ENCODE assay signal across 8 cellular contexts in genomic region chr3:126752303-126753190, GRCh38. TPM values are rescaled to one million over a fixed set of nuclear protein-coding genes. Genes with fewer than 3 reads are reported as not detected.
DNase-seq lines count a peak whose midpoint lies in the region; ATAC-seq and TF ChIP-seq lines count a peak whose summit lies in the region.

No MANE protein-coding gene starts in this region.

- no peak overlapping the region for H3K27ac Mint-ChIP-seq in activated CD8-positive, alpha-beta T cell treated with anti-CD3 and anti-CD28 coated beads for 36 hours
- peak overlapping the region; percentile 77 for H3K27ac Mint-ChIP-seq in mesothelial cell of epicardium

- H3K9me3 Mint-ChIP-seq in activated CD8-positive, alpha-beta T cell treated with anti-CD3 and anti-CD28 coated beads for 36 hours, result no peaks in the 10 kb centered on the region
- no peaks in the 10 kb centered on the region for H3K9me3 Mint-ChIP-seq in mesothelial cell of epicardium

- DNase-seq in GM04503 (ENCODE audit: low read depth) (peak; percentile 8), NCI-H524 (lab: John Stamatoyannopoulos, UW) (peak; percentile 71 to 87), epidermal melanocyte (ENCODE audit: insufficient read length, low spot score) (peak; percentile 58), mesothelial cell of epicardium (ENCODE audit: low spot score in 2 of 2, unreplicated experiment in 2 of 2) (peak; percentile 60 to 83), T-helper 9 cell (no peak)
- DNase-seq in activated CD8-positive, alpha-beta T cell treated with anti-CD3 and anti-CD28 coated beads for 36 hours, result peak; percentile 74
- DNase-seq in stimulated activated CD8-positive, alpha-beta memory T cell treated with anti-CD3 and anti-CD28 coated beads, Interleukin-7, amount 100 ng/mL, for 48 hours (ENCODE audit: extremely low read depth in 1 of 2, low read depth in 1 of 2), result peak; percentile 4 to 28

- peak; percentile 65 for TF ChIP-seq CTCF in activated CD8-positive, alpha-beta T cell treated with anti-CD3 and anti-CD28 coated beads for 36 hours (IDR thresholded peaks at IDR 0.05)
- peak; percentile 77 for TF ChIP-seq CTCF in mesothelial cell of epicardium (IDR thresholded peaks at IDR 0.05; ENCODE audit: unreplicated experiment)

- POLR2A ChIA-PET in activated CD8-positive, alpha-beta T cell treated with anti-CD3 and anti-CD28 coated beads for 36 hours (lab: Charles Lee), result no interaction called here

- H3K27me3 Mint-ChIP-seq in activated CD8-positive, alpha-beta T cell treated with anti-CD3 and anti-CD28 coated beads for 36 hours, result no peaks in the 10 kb centered on the region
- no peaks in the 10 kb centered on the region for H3K27me3 Mint-ChIP-seq in mesothelial cell of epicardium (ENCODE audit: low read depth)

- intact Hi-C loops in activated CD8-positive, alpha-beta T cell treated with anti-CD3 and anti-CD28 coated beads for 36 hours (cut with micrococcal nuclease), result no loop called here

- CTCF ChIA-PET in activated CD8-positive, alpha-beta T cell treated with anti-CD3 and anti-CD28 coated beads for 36 hours (lab: Charles Lee), result interaction anchor here (0.6 to 2.2 kb wide), 15 partner anchors 9 to 795 kb away, joined by 3 to 7 read pairs (median 3); no protein-coding TSS in a partner anchor

- ATAC-seq in HG03066 (IDR thresholded peaks at IDR 0.05; ENCODE audit: low read depth, unreplicated experiment), result peak; percentile 63
- peak; percentile 87 for ATAC-seq in activated CD8-positive, alpha-beta T cell treated with anti-CD3 and anti-CD28 coated beads for 36 hours

- H3K4me3 Mint-ChIP-seq in activated CD8-positive, alpha-beta T cell treated with anti-CD3 and anti-CD28 coated beads for 36 hours, result no peak overlapping the region
- no peak overlapping the region for H3K4me3 Mint-ChIP-seq in mesothelial cell of epicardium

- H3K4me1 Mint-ChIP-seq in activated CD8-positive, alpha-beta T cell treated with anti-CD3 and anti-CD28 coated beads for 36 hours (ENCODE audit: low read depth), result peaks cover 6% of the 10 kb centered on the region
- peaks cover 33% of the 10 kb centered on the region for H3K4me1 Mint-ChIP-seq in mesothelial cell of epicardium

- no peaks in the 10 kb centered on the region for H3K36me3 Mint-ChIP-seq in activated CD8-positive, alpha-beta T cell treated with anti-CD3 and anti-CD28 coated beads for 36 hours (ENCODE audit: low read depth)
- H3K36me3 Mint-ChIP-seq in mesothelial cell of epicardium, result peaks cover 8% of the 10 kb centered on the region

RNA-seq across cellular contexts. Expression of gene CHCHD6, which starts 48.5 kb away (rescaled TPM):
- total RNA-seq in activated CD8-positive, alpha-beta T cell treated with anti-CD3 and anti-CD28 coated beads for 36 hours, result 10 to 100 TPM; 16.6 to 21.2 TPM
- 29.7 to 31.2 TPM (median 31.0 TPM) in 3 replicates for total RNA-seq in mesothelial cell of epicardium
